Comparison of ENCODE assay signal across 10 cellular contexts in genomic region chr1:168101336-168101735, GRCh38.
"Had no signal": no experiment of that assay in that cellular context is flagged by ENCODE, and none has a peak within 500 bp of the region (broad histone marks: within the 10 kb centered on the region; RNA-seq: fewer than 3 reads in every experiment).

No MANE protein-coding gene starts in this region.

- FAIRE-seq: H1, H54 had no signal

- H3K4me3 ChIP-seq: GM23248, GM23338, HAP-1 had no signal

- DNase-seq: GM23248, GOT3, H7, H9, HCEC 1CT, HFFc6 had no signal

- H2AFZ ChIP-seq: GM23248, GM23338 had no signal

- H3K9ac ChIP-seq: GM23248 had no signal

- ATAC-seq: GM23338 had no signal

- H3K27ac ChIP-seq: GM23248 had no signal

- H3K27ac Mint-ChIP-seq: GM23338, H9, HFFc6 had no signal

- H3K9me3 Mint-ChIP-seq: GM23338, H9, HFFc6 had no signal

- H3K9me3 ChIP-seq: HAP-1 had no signal

- H3K4me1 Mint-ChIP-seq: GM23338 had no signal

- H3K4me2 ChIP-seq: GM23338 had no signal

- H3K4me1 ChIP-seq: HAP-1 had no signal

- H3K4me3 Mint-ChIP-seq: GM23338, H9, HFFc6 had no signal
